1 cellular context compared by ENCODE assay signal in genomic region chr12:84550518-84550917, GRCh38.
TF ChIP-seq lines count a peak whose summit lies in the region.

No MANE protein-coding gene starts in this region.

TF ChIP-seq in SK-N-SH, 30 proteins besides CTCF, POLR2A, EP300 and RAD21 (continued from another document):
- no peak for TF ChIP-seq REST (IDR thresholded peaks at IDR 0.05; ENCODE audit: low read depth, low read length)
- TF ChIP-seq FOXJ3 (CRISPR knock-in tag; IDR thresholded peaks at IDR 0.05), result no peak
- no peak for TF ChIP-seq JUND (IDR thresholded peaks at IDR 0.05)
- no peak for TF ChIP-seq MAX (IDR thresholded peaks at IDR 0.05; ENCODE audit: low read depth)
- no peak for TF ChIP-seq EZH2phosphoT487 (IDR thresholded peaks at IDR 0.05; ENCODE audit: borderline replicate concordance, low read depth)
- TF ChIP-seq TAF1 (IDR thresholded peaks at IDR 0.05; ENCODE audit: borderline replicate concordance, low read depth, low read length), result no peak
